14 cellular contexts compared by ENCODE assay signal in genomic region chr4:85807247-85807915, GRCh38.
DNase-seq lines count a peak whose midpoint lies in the region; ATAC-seq and TF ChIP-seq lines count a peak whose summit lies in the region.
"Had no signal": no experiment of that assay in that cellular context is flagged by ENCODE, and none has a peak within 500 bp of the region (broad histone marks: within the 10 kb centered on the region; RNA-seq: fewer than 3 reads in every experiment).

No MANE protein-coding gene starts in this region.

- H3K4me3 ChIP-seq in PC-3 (ENCODE audit: low read length) (no peak overlapping the region), fibroblast of lung (replicated peaks in 1 of 4; ENCODE audit: control extremely low read depth in 1 of 4, insufficient read depth in 1 of 4, low read depth in 3 of 4, low read length in 4 of 4) (no peak overlapping the region), neural progenitor cell (no peak overlapping the region)

- POLR2A ChIA-PET in PC-3 (lab: Charles Lee; ENCODE audit: unreplicated experiment) = no interaction called here

- peak; percentile 57; the same call in 1 of the 2 replicates for ATAC-seq in PC-3
- ATAC-seq in activated T-cell treated with anti-CD3 and anti-CD28 coated beads, Interleukin-2, amount 50 U/mL, for 4 hours = no peak
- no peak for ATAC-seq in HG02610 (IDR thresholded peaks at IDR 0.05; ENCODE audit: unreplicated experiment)
- ATAC-seq: left colon had no signal

- H3K27ac ChIP-seq in PC-3 (ENCODE audit: low read length) (0 out of 2 replicates have a peak overlapping the region, but pooled peaks have one; percentile 21), fibroblast of lung (ENCODE audit: insufficient read depth, low read length) (no peak overlapping the region), neural progenitor cell (no peak overlapping the region)

- no peak overlapping the region for H3K4me2 ChIP-seq in PC-3 (ENCODE audit: low read length)
- no peak overlapping the region for H3K4me2 ChIP-seq in fibroblast of lung (ENCODE audit: extremely low read depth, insufficient read depth, low read length)
- H3K4me2 ChIP-seq in neural progenitor cell = no peak overlapping the region

- no peaks in the 10 kb centered on the region for H3K27me3 Mint-ChIP-seq in neural progenitor cell (ENCODE audit: insufficient read depth, low read depth)
- no peaks in the 10 kb centered on the region for H3K27me3 Mint-ChIP-seq in activated T-cell treated with anti-CD3 and anti-CD28 coated beads, Interleukin-2, amount 50 U/mL, for 4 hours (ENCODE audit: low read depth)
- H3K27me3 Mint-ChIP-seq in mesothelial cell of epicardium (ENCODE audit: low read depth) = no peaks in the 10 kb centered on the region

- H3K36me3 Mint-ChIP-seq in neural progenitor cell (no peaks in the 10 kb centered on the region), mesothelial cell of epicardium (peaks cover 2% of the 10 kb centered on the region)
- H3K36me3 Mint-ChIP-seq in activated T-cell treated with anti-CD3 and anti-CD28 coated beads, Interleukin-2, amount 50 U/mL, for 4 hours (ENCODE audit: insufficient read depth) = no peaks in the 10 kb centered on the region

- H3K36me3 ChIP-seq in PC-3 (ENCODE audit: low read depth, low read length) (no peaks in the 10 kb centered on the region), fibroblast of lung (ENCODE audit: control insufficient read depth, insufficient read depth, low read length) (no peaks in the 10 kb centered on the region), neural progenitor cell (no peaks in the 10 kb centered on the region)

- no peak overlapping the region for H3K9ac ChIP-seq in PC-3 (ENCODE audit: low read length)
- no peak overlapping the region for H3K9ac ChIP-seq in fibroblast of lung (ENCODE audit: insufficient read depth, low read length)
- H3K9ac ChIP-seq in neural progenitor cell = no peak overlapping the region

- DNase-seq in Caki2 (ENCODE audit: low read depth) (peak; percentile 12), PC-3 (peak; percentile 73), fibroblast of lung (ENCODE audit: low read depth in 2 of 2) (peak; percentile 59 to 84), neural progenitor cell (ENCODE audit: low spot score) (no peak), cerebellum (ENCODE audit: low spot score) (no peak), mesothelial cell of epicardium (ENCODE audit: low spot score in 2 of 2, unreplicated experiment in 2 of 2) (no peak)
- no peak for DNase-seq in activated T-cell treated with anti-CD3 and anti-CD28 coated beads, Interleukin-2, amount 50 U/mL, for 4 hours
- DNase-seq: GDM1, KG1, left colon, NCI-H2081 treated with DMSO at 0.1 percent for 48 hours, posterior cingulate gyrus, RPMI8226 had no signal

- H3K9me3 Mint-ChIP-seq in neural progenitor cell = no peaks in the 10 kb centered on the region
- peaks cover 3% of the 10 kb centered on the region for H3K9me3 Mint-ChIP-seq in activated T-cell treated with anti-CD3 and anti-CD28 coated beads, Interleukin-2, amount 50 U/mL, for 4 hours
- H3K9me3 Mint-ChIP-seq in mesothelial cell of epicardium = no peaks in the 10 kb centered on the region

- intact Hi-C loops in PC-3 (cut with micrococcal nuclease) = no loop called here

- H3K4me1 ChIP-seq in PC-3 (ENCODE audit: insufficient read depth, low read length) = peaks cover 19% of the 10 kb centered on the region
- H3K4me1 ChIP-seq in fibroblast of lung (ENCODE audit: control insufficient read depth, extremely low read depth, insufficient read depth, low read length) = peaks cover 2% of the 10 kb centered on the region
- H3K4me1 ChIP-seq in neural progenitor cell = peaks cover 7% of the 10 kb centered on the region

- no peaks in the 10 kb centered on the region for H3K9me3 ChIP-seq in PC-3 (ENCODE audit: low read length)
- H3K9me3 ChIP-seq in fibroblast of lung (ENCODE audit: control insufficient read depth, insufficient read depth, low read depth, low read length) = no peaks in the 10 kb centered on the region
- H3K9me3 ChIP-seq in neural progenitor cell (ENCODE audit: low read depth) = no peaks in the 10 kb centered on the region

- H3K4me1 Mint-ChIP-seq in neural progenitor cell (peaks cover 11% of the 10 kb centered on the region), mesothelial cell of epicardium (peaks cover 7% of the 10 kb centered on the region)
- no peaks in the 10 kb centered on the region for H3K4me1 Mint-ChIP-seq in activated T-cell treated with anti-CD3 and anti-CD28 coated beads, Interleukin-2, amount 50 U/mL, for 4 hours (ENCODE audit: low read depth)

- CTCF ChIA-PET in PC-3 (lab: Charles Lee) = no interaction called here

- H4K20me1 ChIP-seq in PC-3 (ENCODE audit: low read length) (no peaks in the 10 kb centered on the region), fibroblast of lung (ENCODE audit: control insufficient read depth, extremely low read depth, insufficient read depth, low read length) (no peaks in the 10 kb centered on the region), neural progenitor cell (ENCODE audit: low read depth) (no peaks in the 10 kb centered on the region)

- H3K79me2 ChIP-seq in PC-3 (ENCODE audit: low read length) (no peaks in the 10 kb centered on the region), fibroblast of lung (ENCODE audit: control insufficient read depth, insufficient read depth, low read length) (no peaks in the 10 kb centered on the region), neural progenitor cell (ENCODE audit: low read depth) (no peaks in the 10 kb centered on the region)

- BruUV-seq in PC-3 (replicated peaks; lab: Mats Ljungman, UMichigan) = no TSS peak

- H3K27ac Mint-ChIP-seq in neural progenitor cell (no peak overlapping the region), mesothelial cell of epicardium (no peak overlapping the region)

- no peaks in the 10 kb centered on the region for H3K9me2 ChIP-seq in PC-3 (replicated peaks; ENCODE audit: low read length)

- TF ChIP-seq CTCF in PC-3 (conservative IDR thresholded peaks at IDR 0.05; ENCODE audit: low read depth, low read length) = no peak
- no peak for TF ChIP-seq CTCF in fibroblast of lung (conservative IDR thresholded peaks at IDR 0.05 in 1 of 2, IDR thresholded peaks at IDR 0.05 in 1 of 2; ENCODE audit: low read depth in 1 of 2, low read length in 2 of 2)
- no peak for TF ChIP-seq CTCF in neural progenitor cell (IDR thresholded peaks at IDR 0.05)
- no peak for TF ChIP-seq CTCF in mesothelial cell of epicardium (IDR thresholded peaks at IDR 0.05; ENCODE audit: unreplicated experiment)

- H3K4me3 Mint-ChIP-seq in neural progenitor cell (no peak overlapping the region), mesothelial cell of epicardium (no peak overlapping the region)
- H3K4me3 Mint-ChIP-seq in activated T-cell treated with anti-CD3 and anti-CD28 coated beads, Interleukin-2, amount 50 U/mL, for 4 hours = no peak overlapping the region

- in situ Hi-C loops in Caki2 (cut with HindIII; ENCODE audit: low pct_unique_long_range_greater_than_20kb, low sequenced_read_pairs) = loop anchor here (25.0 kb wide), 1 partner anchor 180 kb away; no protein-coding TSS in a partner anchor

- H3K27me3 ChIP-seq in PC-3 (ENCODE audit: low read length) (no peaks in the 10 kb centered on the region), fibroblast of lung (ENCODE audit: control insufficient read depth, insufficient read depth, low read length) (no peaks in the 10 kb centered on the region), neural progenitor cell (no peaks in the 10 kb centered on the region)

- H2AFZ ChIP-seq in PC-3 (ENCODE audit: low read length) (no peak overlapping the region), fibroblast of lung (ENCODE audit: low read length) (no peak overlapping the region), neural progenitor cell (replicated peaks) (peak overlapping the region; percentile 60)

- H3F3A ChIP-seq in PC-3 (ENCODE audit: low read length, unreplicated experiment) = no peaks in the 10 kb centered on the region
- no peaks in the 10 kb centered on the region for H3F3A ChIP-seq in neural progenitor cell (ENCODE audit: low read depth)

Comparison
In these comparisons a context has a peak if more than half of its experiments do, and no peak if none do; other contexts are left out.
1. DNase-seq: peak in Caki2 (single experiment), PC-3 (single experiment) and fibroblast of lung (2 of 2); none in neural progenitor cell (single experiment), activated T-cell treated with anti-CD3 and anti-CD28 coated beads, Interleukin-2, amount 50 U/mL, for 4 hours (single experiment), cerebellum (single experiment) and mesothelial cell of epicardium (0 of 2).